18 cellular contexts compared by ENCODE assay signal in genomic region chr1:11279630-11280029, GRCh38. TPM values are rescaled to one million over a fixed set of nuclear protein-coding genes. Genes with fewer than 3 reads are reported as not detected.
DNase-seq lines count a peak whose midpoint lies in the region; ATAC-seq and TF ChIP-seq lines count a peak whose summit lies in the region.
"Had no signal": no experiment of that assay in that cellular context is flagged by ENCODE, and none has a peak within 500 bp of the region (broad histone marks: within the 10 kb centered on the region; RNA-seq: fewer than 3 reads in every experiment).

No MANE protein-coding gene starts in this region.

- H3K36me3 ChIP-seq in OCI-LY7 (ENCODE audit: insufficient read depth, low read length) (peaks cover 85% of the 10 kb centered on the region), SK-N-SH (replicated peaks in 1 of 2; ENCODE audit: control insufficient read depth in 1 of 2, insufficient read depth in 2 of 2, low read length in 1 of 2) (peaks cover 0 to 11% of the 10 kb centered on the region in 2 experiments)
- H3K36me3 ChIP-seq: cardiac muscle cell, uterus had no signal

- no peak for DNase-seq in activated CD8-positive, alpha-beta memory T cell treated with anti-CD3 and anti-CD28 coated beads, Interleukin-2, amount 10 ng/mL, durations not matched to agents 7 days and 5 days
- no peak for DNase-seq in activated CD8-positive, alpha-beta memory T cell treated with anti-CD3 and anti-CD28 coated beads for 24 hours
- DNase-seq in OCI-LY7 (ENCODE audit: low spot score) (no peak), type B pancreatic cell (ENCODE audit: extremely low spot score, unreplicated experiment) (no peak), SK-N-SH (no peak)
- no peak for DNase-seq in activated naive CD8-positive, alpha-beta T cell treated with anti-CD3 and anti-CD28 coated beads, Interleukin-2, amount 10 ng/mL, durations not matched to agents 7 days and 5 days
- DNase-seq in stimulated activated effector memory CD8-positive, alpha-beta T cell treated with anti-CD3 and anti-CD28 coated beads, Interleukin-12 subunit alpha, Interleukin-12 subunit beta, amount 100 ng/mL, for 72 hours (ENCODE audit: low spot score in 2 of 2), result no peak
- DNase-seq: ACHN; activated CD4-positive, CD25-positive, alpha-beta regulatory T cell; dorsolateral prefrontal cortex; mammary epithelial cell; NCI-H1417 treated with DMSO at 0.1 percent for 48 hours; NCI-H2171 treated with DMSO at 0.1 percent for 48 hours; SIG-M5; stimulated activated CD4-positive, alpha-beta T cell treated with anti-CD3 and anti-CD28 coated beads, Interleukin-1b, Interleukin-23, amount 100 ng/mL, for 48 hours; uterus had no signal

- H3F3A ChIP-seq in SK-N-SH (replicated peaks; ENCODE audit: insufficient read depth), result no peaks in the 10 kb centered on the region

- H3K27ac ChIP-seq in OCI-LY7 (ENCODE audit: low read depth, low read length, poor library complexity, severe bottlenecking) (peak overlapping the region; percentile 83), SK-N-SH (ENCODE audit: low read depth in 2 of 2, low read length in 1 of 2) (no peak overlapping the region)
- H3K27ac ChIP-seq: cardiac muscle cell had no signal

- peaks cover 45% of the 10 kb centered on the region for H3K4me1 ChIP-seq in OCI-LY7 (ENCODE audit: insufficient read depth, low read length, poor library complexity, severe bottlenecking)
- H3K4me1 ChIP-seq in SK-N-SH (ENCODE audit: control insufficient read depth in 1 of 2, insufficient read depth in 2 of 2, low read depth in 1 of 2, low read length in 1 of 2), result peaks cover 6 to 18% of the 10 kb centered on the region in 2 experiments; a peak in 3 of 4 replicates

- H3K4me1 Mint-ChIP-seq in activated CD8-positive, alpha-beta memory T cell treated with anti-CD3 and anti-CD28 coated beads, Interleukin-2, amount 10 ng/mL, durations not matched to agents 7 days and 5 days, result peaks cover 69% of the 10 kb centered on the region
- peaks cover 67% of the 10 kb centered on the region for H3K4me1 Mint-ChIP-seq in activated naive CD8-positive, alpha-beta T cell treated with anti-CD3 and anti-CD28 coated beads, Interleukin-2, amount 10 ng/mL, durations not matched to agents 7 days and 5 days
- H3K4me1 Mint-ChIP-seq in stimulated activated effector memory CD8-positive, alpha-beta T cell treated with anti-CD3 and anti-CD28 coated beads, Interleukin-12 subunit alpha, Interleukin-12 subunit beta, amount 100 ng/mL, for 72 hours, result peaks cover 65% of the 10 kb centered on the region
- peaks cover 21% of the 10 kb centered on the region for H3K4me1 Mint-ChIP-seq in type B pancreatic cell (ENCODE audit: unreplicated experiment)

- no peak overlapping the region for H3K9ac ChIP-seq in SK-N-SH

- no peaks in the 10 kb centered on the region for H3K9me3 ChIP-seq in OCI-LY7 (ENCODE audit: low read length)
- no peaks in the 10 kb centered on the region for H3K9me3 ChIP-seq in SK-N-SH
- H3K9me3 ChIP-seq: uterus had no signal

- CTCF ChIA-PET in activated CD8-positive, alpha-beta memory T cell treated with anti-CD3 and anti-CD28 coated beads, Interleukin-2, amount 10 ng/mL, durations not matched to agents 7 days and 5 days (lab: Charles Lee), result interaction anchor here (1.1 kb wide), 1 partner anchor 17 kb away, joined by 4 read pairs; the partner anchor contains the start of gene MTOR
- CTCF ChIA-PET in OCI-LY7 (lab: Charles Lee; ENCODE audit: unreplicated experiment) (interaction anchor here (1.0 kb wide), 1 partner anchor 18 kb away, joined by 4 read pairs; no protein-coding TSS in a partner anchor), SK-N-SH (lab: Yijun Ruan, JAX) (interaction anchor here (1.1 kb wide), 1 partner anchor 362 kb away, joined by 3 read pairs; no protein-coding TSS in a partner anchor)

- no peak overlapping the region; the same call in 1 of the 2 replicates for H3K4me2 ChIP-seq in OCI-LY7 (ENCODE audit: low read length)
- no peak overlapping the region for H3K4me2 ChIP-seq in SK-N-SH

- H3K4me3 ChIP-seq in OCI-LY7 (ENCODE audit: low read depth, low read length, poor library complexity, severe bottlenecking), result no peak overlapping the region
- no peak overlapping the region for H3K4me3 ChIP-seq in SK-N-SH (ENCODE audit: low read depth in 2 of 2, low read length in 1 of 2)
- H3K4me3 ChIP-seq: cardiac muscle cell, dorsolateral prefrontal cortex, uterus had no signal

- BruUV-seq in OCI-LY7 (replicated peaks; lab: Mats Ljungman, UMichigan), result no TSS peak

- TF ChIP-seq EP300 in SK-N-SH (IDR thresholded peaks at IDR 0.05; ENCODE audit: borderline replicate concordance in 1 of 2, low read depth in 1 of 2, low read length in 1 of 2), result no peak

- ATAC-seq in activated CD8-positive, alpha-beta memory T cell treated with anti-CD3 and anti-CD28 coated beads, Interleukin-2, amount 10 ng/mL, durations not matched to agents 7 days and 5 days, result no peak
- no peak for ATAC-seq in activated naive CD8-positive, alpha-beta T cell treated with anti-CD3 and anti-CD28 coated beads, Interleukin-2, amount 10 ng/mL, durations not matched to agents 7 days and 5 days (ENCODE audit: low read depth)
- ATAC-seq in stimulated activated effector memory CD8-positive, alpha-beta T cell treated with anti-CD3 and anti-CD28 coated beads, Interleukin-12 subunit alpha, Interleukin-12 subunit beta, amount 100 ng/mL, for 72 hours, result no peak
- ATAC-seq in HG03571 (IDR thresholded peaks at IDR 0.05; ENCODE audit: unreplicated experiment), result no peak

- WGBS in SK-N-SH (ENCODE audit: low lambda C conversion rate), result 100% methylated on average over 1 of the region's 1 CpG

- TF ChIP-seq RAD21 in SK-N-SH (IDR thresholded peaks at IDR 0.05; ENCODE audit: low read length), result no peak

- peak overlapping the region; percentile 44 for H3K27ac Mint-ChIP-seq in activated CD8-positive, alpha-beta memory T cell treated with anti-CD3 and anti-CD28 coated beads, Interleukin-2, amount 10 ng/mL, durations not matched to agents 7 days and 5 days
- peak overlapping the region; percentile 95 for H3K27ac Mint-ChIP-seq in activated naive CD8-positive, alpha-beta T cell treated with anti-CD3 and anti-CD28 coated beads, Interleukin-2, amount 10 ng/mL, durations not matched to agents 7 days and 5 days
- H3K27ac Mint-ChIP-seq in stimulated activated effector memory CD8-positive, alpha-beta T cell treated with anti-CD3 and anti-CD28 coated beads, Interleukin-12 subunit alpha, Interleukin-12 subunit beta, amount 100 ng/mL, for 72 hours, result peak overlapping the region; percentile 95
- no peak overlapping the region for H3K27ac Mint-ChIP-seq in type B pancreatic cell

- POLR2A ChIA-PET in OCI-LY7 (lab: Charles Lee) (interaction anchor here (0.6 to 1.8 kb wide), 3 partner anchors 13 to 142 kb away, joined by 3 to 6 read pairs (median 4); partner anchors contain the start of gene MTOR), SK-N-SH (lab: Yijun Ruan, JAX) (no interaction called here)
- POLR2A ChIA-PET in activated naive CD8-positive, alpha-beta T cell treated with anti-CD3 and anti-CD28 coated beads, Interleukin-2, amount 10 ng/mL, durations not matched to agents 7 days and 5 days (lab: Charles Lee), result no interaction called here

- intact Hi-C loops in OCI-LY7 (cut with micrococcal nuclease; ENCODE audit: unreplicated experiment), result no loop called here

- H3K4me3 Mint-ChIP-seq in activated CD8-positive, alpha-beta memory T cell treated with anti-CD3 and anti-CD28 coated beads, Interleukin-2, amount 10 ng/mL, durations not matched to agents 7 days and 5 days, result no peak overlapping the region
- peak overlapping the region; percentile 12 for H3K4me3 Mint-ChIP-seq in activated naive CD8-positive, alpha-beta T cell treated with anti-CD3 and anti-CD28 coated beads, Interleukin-2, amount 10 ng/mL, durations not matched to agents 7 days and 5 days
- no peak overlapping the region for H3K4me3 Mint-ChIP-seq in stimulated activated effector memory CD8-positive, alpha-beta T cell treated with anti-CD3 and anti-CD28 coated beads, Interleukin-12 subunit alpha, Interleukin-12 subunit beta, amount 100 ng/mL, for 72 hours
- H3K4me3 Mint-ChIP-seq in type B pancreatic cell, result no peak overlapping the region

- no peaks in the 10 kb centered on the region for H3K27me3 ChIP-seq in SK-N-SH (ENCODE audit: insufficient read depth)
- H3K27me3 ChIP-seq: cardiac muscle cell, dorsolateral prefrontal cortex, uterus had no signal

- H3K79me2 ChIP-seq in OCI-LY7 (ENCODE audit: insufficient read depth, low read depth, low read length), result peaks cover 81% of the 10 kb centered on the region
- peaks cover 49% of the 10 kb centered on the region for H3K79me2 ChIP-seq in SK-N-SH (ENCODE audit: insufficient read depth)

- TF ChIP-seq CTCF in OCI-LY7 (conservative IDR thresholded peaks at IDR 0.05; ENCODE audit: low read length) (no peak), type B pancreatic cell (conservative IDR thresholded peaks at IDR 0.05) (no peak), SK-N-SH (IDR thresholded peaks at IDR 0.05) (no peak)

- H3K9me3 Mint-ChIP-seq in activated CD8-positive, alpha-beta memory T cell treated with anti-CD3 and anti-CD28 coated beads, Interleukin-2, amount 10 ng/mL, durations not matched to agents 7 days and 5 days (ENCODE audit: low read depth), result no peaks in the 10 kb centered on the region
- H3K9me3 Mint-ChIP-seq in activated naive CD8-positive, alpha-beta T cell treated with anti-CD3 and anti-CD28 coated beads, Interleukin-2, amount 10 ng/mL, durations not matched to agents 7 days and 5 days, result no peaks in the 10 kb centered on the region
- H3K9me3 Mint-ChIP-seq in stimulated activated effector memory CD8-positive, alpha-beta T cell treated with anti-CD3 and anti-CD28 coated beads, Interleukin-12 subunit alpha, Interleukin-12 subunit beta, amount 100 ng/mL, for 72 hours, result no peaks in the 10 kb centered on the region
- no peaks in the 10 kb centered on the region for H3K9me3 Mint-ChIP-seq in type B pancreatic cell

- peaks cover 45% of the 10 kb centered on the region for H3K36me3 Mint-ChIP-seq in activated CD8-positive, alpha-beta memory T cell treated with anti-CD3 and anti-CD28 coated beads, Interleukin-2, amount 10 ng/mL, durations not matched to agents 7 days and 5 days
- peaks cover 49% of the 10 kb centered on the region for H3K36me3 Mint-ChIP-seq in activated naive CD8-positive, alpha-beta T cell treated with anti-CD3 and anti-CD28 coated beads, Interleukin-2, amount 10 ng/mL, durations not matched to agents 7 days and 5 days
- H3K36me3 Mint-ChIP-seq in stimulated activated effector memory CD8-positive, alpha-beta T cell treated with anti-CD3 and anti-CD28 coated beads, Interleukin-12 subunit alpha, Interleukin-12 subunit beta, amount 100 ng/mL, for 72 hours, result peaks cover 73% of the 10 kb centered on the region
- peaks cover 29% of the 10 kb centered on the region for H3K36me3 Mint-ChIP-seq in type B pancreatic cell

- H2AFZ ChIP-seq in OCI-LY7 (ENCODE audit: low read length) (no peak overlapping the region), SK-N-SH (ENCODE audit: low read depth) (no peak overlapping the region)

- H3K9me2 ChIP-seq in OCI-LY7 (ENCODE audit: insufficient read depth, low read length), result no peaks in the 10 kb centered on the region
- no peaks in the 10 kb centered on the region for H3K9me2 ChIP-seq in SK-N-SH

- H3K27me3 Mint-ChIP-seq in activated CD8-positive, alpha-beta memory T cell treated with anti-CD3 and anti-CD28 coated beads, Interleukin-2, amount 10 ng/mL, durations not matched to agents 7 days and 5 days, result no peaks in the 10 kb centered on the region
- H3K27me3 Mint-ChIP-seq in activated naive CD8-positive, alpha-beta T cell treated with anti-CD3 and anti-CD28 coated beads, Interleukin-2, amount 10 ng/mL, durations not matched to agents 7 days and 5 days, result no peaks in the 10 kb centered on the region
- H3K27me3 Mint-ChIP-seq in type B pancreatic cell, result no peaks in the 10 kb centered on the region

- H4K20me1 ChIP-seq in OCI-LY7 (ENCODE audit: insufficient read depth, low read length) (no peaks in the 10 kb centered on the region), SK-N-SH (ENCODE audit: insufficient read depth) (peaks cover 6% of the 10 kb centered on the region)

RNA-seq across cellular contexts. Expression of gene UBIAD1, which starts 6.6 kb away (rescaled TPM):
- 10 to 100 TPM; 21.9 to 25.9 TPM for total RNA-seq in activated CD8-positive, alpha-beta memory T cell treated with anti-CD3 and anti-CD28 coated beads, Interleukin-2, amount 10 ng/mL, durations not matched to agents 7 days and 5 days
- total RNA-seq in OCI-LY7 (2014; rRNA removed; shearing (Covaris generic)), result 22.4 and 22.7 TPM in 2 replicates
- total RNA-seq in OCI-LY7 (2022) (27.9 and 28.9 TPM in 2 replicates), type B pancreatic cell (ENCODE audit: low replicate concordance) (10.2 and 17.1 TPM in 2 replicates)
- 10 to 100 TPM; 26.5 to 28.9 TPM for total RNA-seq in activated naive CD8-positive, alpha-beta T cell treated with anti-CD3 and anti-CD28 coated beads, Interleukin-2, amount 10 ng/mL, durations not matched to agents 7 days and 5 days
- polyA plus RNA-seq in SK-N-SH (2012; rRNA removed), result 13.7 and 15.7 TPM in 2 replicates
- polyA plus RNA-seq in SK-N-SH (2012; cell fraction: cytosol; rRNA removed), result 10.3 and 13.7 TPM in 2 replicates
- polyA plus RNA-seq in SK-N-SH (2012; cell fraction: nucleus; rRNA removed), result 7.5 and 8.9 TPM in 2 replicates

RNA-seq across cellular contexts. Expression of gene MTOR, which starts 17.3 kb away (rescaled TPM):
- total RNA-seq in activated CD8-positive, alpha-beta memory T cell treated with anti-CD3 and anti-CD28 coated beads, Interleukin-2, amount 10 ng/mL, durations not matched to agents 7 days and 5 days, result 10 to 100 TPM; 50.1 to 52.0 TPM
- total RNA-seq in OCI-LY7 (2014; rRNA removed; shearing (Covaris generic)), result 41.1 and 41.5 TPM in 2 replicates
- total RNA-seq in OCI-LY7 (2022) (58.5 and 58.6 TPM in 2 replicates), type B pancreatic cell (ENCODE audit: low replicate concordance) (41.5 and 53.0 TPM in 2 replicates)
- 10 to 100 TPM; 40.7 to 45.4 TPM for total RNA-seq in activated naive CD8-positive, alpha-beta T cell treated with anti-CD3 and anti-CD28 coated beads, Interleukin-2, amount 10 ng/mL, durations not matched to agents 7 days and 5 days
- polyA plus RNA-seq in SK-N-SH (2012; rRNA removed), result 20.9 and 26.4 TPM in 2 replicates
- polyA plus RNA-seq in SK-N-SH (2012; cell fraction: cytosol; rRNA removed), result 12.2 and 15.7 TPM in 2 replicates
- polyA plus RNA-seq in SK-N-SH (2012; cell fraction: nucleus; rRNA removed), result 53.8 and 73.8 TPM in 2 replicates
